Comparison of ENCODE assay signal across 32 cellular contexts in the genomic region with DNA sequence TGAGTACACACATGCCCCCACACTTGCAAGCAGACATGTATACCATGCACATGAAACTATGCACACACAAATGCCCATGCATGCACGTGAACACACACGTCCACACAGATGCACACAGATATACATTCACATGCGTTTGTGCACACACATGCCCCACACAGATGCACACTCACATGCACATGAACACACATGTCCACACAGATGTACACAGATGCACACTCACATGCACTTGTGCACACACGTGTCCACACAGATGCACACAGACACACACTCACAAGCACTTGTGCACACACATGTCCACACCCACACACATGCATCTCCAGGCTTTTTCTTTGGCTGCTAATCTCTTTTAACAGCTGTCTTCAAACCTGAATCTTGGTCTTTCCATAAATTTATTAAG. TPM values are rescaled to one million over a fixed set of nuclear protein-coding genes. Genes with fewer than 3 reads are reported as not detected.
DNase-seq lines count a peak whose midpoint lies in the region; ATAC-seq, FAIRE-seq and TF ChIP-seq lines count a peak whose summit lies in the region.
"Had no signal": no experiment of that assay in that cellular context is flagged by ENCODE, and none has a peak within 500 bp of the region (broad histone marks: within the 10 kb centered on the region; RNA-seq: fewer than 3 reads in every experiment).

No MANE protein-coding gene starts in this region.

- H3K9me3 Mint-ChIP-seq in activated CD4-positive, alpha-beta T cell treated with anti-CD3 and anti-CD28 coated beads, Interleukin-2, amount 10 ng/mL, durations not matched to agents 24 days and 14 days: peaks cover 6% of the 10 kb centered on the region

- H3K27me3 Mint-ChIP-seq in activated CD4-positive, alpha-beta T cell treated with anti-CD3 and anti-CD28 coated beads, Interleukin-2, amount 10 ng/mL, durations not matched to agents 24 days and 14 days: peaks cover 7% of the 10 kb centered on the region

- no peak for TF ChIP-seq CTCF in HepG2 (CRISPR knock-in tag; IDR thresholded peaks at IDR 0.05)
- no peak for TF ChIP-seq CTCF in right lobe of liver (IDR thresholded peaks at IDR 0.05)
- TF ChIP-seq CTCF in bronchial epithelial cell (IDR thresholded peaks at IDR 0.05; ENCODE audit: insufficient read depth, low read length, severe bottlenecking): no peak
- no peak for TF ChIP-seq CTCF in esophagus muscularis mucosa (IDR thresholded peaks at IDR 0.05)

- H3K9ac ChIP-seq in HepG2 (ENCODE audit: insufficient read depth, low read depth, low read length): no peak overlapping the region
- H3K9ac ChIP-seq: BLaER1 had no signal

- BruUV-seq in HepG2 (replicated peaks; lab: Mats Ljungman, UMichigan): no TSS peak

- H3K27me3 ChIP-seq in HepG2 (ENCODE audit: control insufficient read depth in 1 of 2, insufficient read depth in 2 of 2, low read length in 2 of 2): peaks cover 3 to 34% of the 10 kb centered on the region in 2 experiments
- no peaks in the 10 kb centered on the region for H3K27me3 ChIP-seq in right lobe of liver
- no peaks in the 10 kb centered on the region for H3K27me3 ChIP-seq in bronchial epithelial cell (ENCODE audit: control insufficient read depth, insufficient read depth, low read length)
- peaks cover 0 to 23% (median 0%) of the 10 kb centered on the region in 4 donors for H3K27me3 ChIP-seq in esophagus muscularis mucosa
- H3K27me3 ChIP-seq: BE2C, BLaER1 had no signal

- H3K4me1 ChIP-seq in HepG2 (ENCODE audit: insufficient read depth, low read length) (no peaks in the 10 kb centered on the region), right lobe of liver (no peaks in the 10 kb centered on the region), esophagus muscularis mucosa (no peaks in the 10 kb centered on the region)
- H3K4me1 ChIP-seq: BE2C had no signal

- no peaks in the 10 kb centered on the region for H3K36me3 Mint-ChIP-seq in activated CD4-positive, alpha-beta T cell treated with anti-CD3 and anti-CD28 coated beads, Interleukin-2, amount 10 ng/mL, durations not matched to agents 24 days and 14 days (ENCODE audit: low read depth)
- H3K36me3 Mint-ChIP-seq: CD14-positive monocyte; CD4-positive, CD25-positive, alpha-beta regulatory T cell had no signal

- DNase-seq in HepG2 (ENCODE audit: low spot score): no peak
- no peak for DNase-seq in right lobe of liver
- DNase-seq in bronchial epithelial cell (ENCODE audit: low read depth): no peak
- DNase-seq in esophagus muscularis mucosa (ENCODE audit: extremely low spot score): peak; percentile 75
- DNase-seq in urothelium cell line (ENCODE audit: low spot score): no peak
- no peak for DNase-seq in activated CD4-positive, alpha-beta T cell treated with anti-CD3 and anti-CD28 coated beads, Interleukin-2, amount 10 ng/mL, durations not matched to agents 24 days and 14 days
- no peak for DNase-seq in activated CD8-positive, alpha-beta memory T cell treated with anti-CD3 and anti-CD28 coated beads, Interleukin-2, amount 50 U/mL, for 4 hours
- DNase-seq in left lobe of liver (ENCODE audit: low spot score): no peak
- DNase-seq: 8988T; ACHN; BE2C; C1 segment of cervical spinal cord; CD4-positive, alpha-beta memory T cell; CD4-positive, CD25-positive, alpha-beta regulatory T cell; CD8-positive, alpha-beta memory T cell; COR-L47; DMS 273 treated with DMSO at 0.1 percent for 48 hours; DMS153; DMS53; DMS79; DND-41; EL; GDM1 had no signal

- H3K79me2 ChIP-seq in HepG2 (ENCODE audit: insufficient read depth, low read length): no peaks in the 10 kb centered on the region

- no peak overlapping the region for H2AFZ ChIP-seq in HepG2 (ENCODE audit: low read length)

- ATAC-seq in HepG2: no peak
- ATAC-seq in right lobe of liver: no peak
- ATAC-seq in left lobe of liver: no peak
- ATAC-seq: GM12878 had no signal

- H3K9me3 ChIP-seq in HepG2 (ENCODE audit: low read length) (no peaks in the 10 kb centered on the region), right lobe of liver (no peaks in the 10 kb centered on the region), esophagus muscularis mucosa (no peaks in the 10 kb centered on the region)
- H3K9me3 ChIP-seq: BE2C, BLaER1 had no signal

- no peak overlapping the region for H3K27ac Mint-ChIP-seq in activated CD4-positive, alpha-beta T cell treated with anti-CD3 and anti-CD28 coated beads, Interleukin-2, amount 10 ng/mL, durations not matched to agents 24 days and 14 days
- H3K27ac Mint-ChIP-seq: CD14-positive monocyte; CD4-positive, alpha-beta memory T cell; CD4-positive, CD25-positive, alpha-beta regulatory T cell; CD8-positive, alpha-beta memory T cell had no signal

- no peak overlapping the region for H3K4me3 Mint-ChIP-seq in activated CD4-positive, alpha-beta T cell treated with anti-CD3 and anti-CD28 coated beads, Interleukin-2, amount 10 ng/mL, durations not matched to agents 24 days and 14 days
- H3K4me3 Mint-ChIP-seq: CD14-positive monocyte; CD4-positive, alpha-beta memory T cell; CD4-positive, CD25-positive, alpha-beta regulatory T cell; CD8-positive, alpha-beta memory T cell had no signal

- TF ChIP-seq RAD21 in HepG2 (CRISPR knock-in tag; IDR thresholded peaks at IDR 0.05): no peak

- in situ Hi-C loops in HepG2 (cut with HindIII; ENCODE audit: extremely low pct_ligation_motif_present, low pct_unique_long_range_greater_than_20kb): no loop called here

- TF ChIP-seq EP300 in HepG2 (IDR thresholded peaks at IDR 0.05; ENCODE audit: low read depth in 2 of 2, low read length in 2 of 2) (no peak), HepG2 (CRISPR knock-in tag; IDR thresholded peaks at IDR 0.05; ENCODE audit: borderline replicate concordance) (no peak), esophagus muscularis mucosa (IDR thresholded peaks at IDR 0.05) (no peak)

- intact Hi-C loops in HepG2 (cut with micrococcal nuclease; ENCODE audit: unreplicated experiment) (no loop called here), right lobe of liver (cut with DNase I) (no loop called here), esophagus muscularis mucosa (cut with DNase I) (no loop called here)
- intact Hi-C loops in activated CD4-positive, alpha-beta T cell treated with anti-CD3 and anti-CD28 coated beads, Interleukin-2, amount 10 ng/mL, durations not matched to agents 24 days and 14 days (cut with micrococcal nuclease): no loop called here

- no peaks in the 10 kb centered on the region for H3K36me3 ChIP-seq in HepG2 (replicated peaks in 1 of 2; ENCODE audit: control insufficient read depth in 1 of 2, insufficient read depth in 2 of 2, low read length in 2 of 2)
- H3K36me3 ChIP-seq in right lobe of liver: no peaks in the 10 kb centered on the region
- H3K36me3 ChIP-seq in bronchial epithelial cell (ENCODE audit: control insufficient read depth, insufficient read depth, low read length): no peaks in the 10 kb centered on the region
- H3K36me3 ChIP-seq in esophagus muscularis mucosa: no peaks in the 10 kb centered on the region
- H3K36me3 ChIP-seq: BE2C, BLaER1 had no signal

- WGBS in HepG2 (ENCODE audit: low lambda C conversion rate): 11% methylated on average over 4 of the region's 4 CpGs
- 25% methylated on average over 1 of the region's 4 CpGs for WGBS in right lobe of liver (ENCODE audit: insufficient coverage, low coverage, low lambda C conversion rate, missing lambda C conversion rate)
- WGBS in esophagus muscularis mucosa: 90% methylated on average over 4 of the region's 4 CpGs

- H3K27ac ChIP-seq in HepG2 (ENCODE audit: extremely low read length, insufficient read depth, low read length) (no peak overlapping the region), right lobe of liver (no peak overlapping the region), esophagus muscularis mucosa (replicated peaks in 1 of 4) (no peak overlapping the region)
- H3K27ac ChIP-seq: BLaER1 had no signal

- H4K20me1 ChIP-seq in HepG2 (ENCODE audit: insufficient read depth, low read length): peaks cover 2% of the 10 kb centered on the region; the same call in 1 of the 2 replicates
- H4K20me1 ChIP-seq: BLaER1 had no signal

- FAIRE-seq in HepG2 (lab: Jason Lieb, UNC): no peak
- FAIRE-seq in bronchial epithelial cell (lab: Jason Lieb, UNC): peak; percentile 95
- peak; percentile 30 for FAIRE-seq in urothelium cell line (lab: Jason Lieb, UNC)
- FAIRE-seq: A204.1, GM12878, GM12892, GM18507, GM19239 had no signal

- POLR2A ChIA-PET in HepG2 (lab: Yijun Ruan, JAX): no interaction called here

- no peaks in the 10 kb centered on the region for H3K4me1 Mint-ChIP-seq in activated CD4-positive, alpha-beta T cell treated with anti-CD3 and anti-CD28 coated beads, Interleukin-2, amount 10 ng/mL, durations not matched to agents 24 days and 14 days
- H3K4me1 Mint-ChIP-seq: CD14-positive monocyte; CD4-positive, CD25-positive, alpha-beta regulatory T cell had no signal

- no peak overlapping the region for H3K4me2 ChIP-seq in HepG2 (ENCODE audit: low read depth, low read length)
- H3K4me2 ChIP-seq: BLaER1 had no signal

- H3K4me3 ChIP-seq in HepG2 (replicated peaks in 1 of 3; ENCODE audit: insufficient read depth in 1 of 3, low read depth in 2 of 3, low read length in 3 of 3) (no peak overlapping the region), right lobe of liver (no peak overlapping the region), bronchial epithelial cell (ENCODE audit: low read depth, low read length) (no peak overlapping the region), esophagus muscularis mucosa (no peak overlapping the region)
- H3K4me3 ChIP-seq: BLaER1, GM12878 had no signal

- TF ChIP-seq POLR2A in HepG2 (IDR thresholded peaks at IDR 0.05; ENCODE audit: insufficient read depth in 1 of 2, low read depth in 2 of 2, low read length in 2 of 2): no peak
- TF ChIP-seq POLR2A in right lobe of liver (IDR thresholded peaks at IDR 0.05): no peak
- no peak for TF ChIP-seq POLR2A in esophagus muscularis mucosa (IDR thresholded peaks at IDR 0.05; ENCODE audit: low read depth)

- CTCF ChIA-PET in HepG2 (lab: Yijun Ruan, JAX; ENCODE audit: low intra/inter-chr PET ratio, low total read pairs): no interaction called here

RNA-seq across cellular contexts. Expression of a gene that starts 31.1 kb away (rescaled TPM):
- not detected in 2 replicates for total RNA-seq in HepG2 (2016; rRNA removed; fragmentation: Illumina TruSeq; extraction: Trizol)
- not detected in 2 replicates for total RNA-seq in HepG2 (2016; cell fraction: cytosol; rRNA removed; fragmentation: Illumina TruSeq; extraction: Trizol; ENCODE audit: low read depth)
- total RNA-seq in HepG2 (2016; cell fraction: insoluble cytoplasmic fraction; rRNA removed; fragmentation: Illumina TruSeq; extraction: Trizol): not detected in 2 replicates
- total RNA-seq in HepG2 (2016; cell fraction: membrane; rRNA removed; fragmentation: Illumina TruSeq; extraction: Trizol): not detected in 2 replicates
- not detected in 2 replicates for total RNA-seq in HepG2 (2016; cell fraction: nucleus; rRNA removed; fragmentation: Illumina TruSeq; extraction: Trizol)
- not detected in 2 replicates for polyA plus RNA-seq in HepG2 (2011; rRNA removed)
- not detected in 2 replicates for polyA plus RNA-seq in HepG2 (2011; cell fraction: cytosol; rRNA removed)
- polyA plus RNA-seq in HepG2 (2011; cell fraction: nucleus; rRNA removed): not detected in 2 replicates
- not detected in 2 replicates for polyA plus RNA-seq in HepG2 (2012)
- not detected in 2 replicates for polyA plus RNA-seq in HepG2 (2016; cell fraction: cytosol; fragmentation: Illumina TruSeq; extraction: Trizol; ENCODE audit: low read depth)
- not detected in 2 replicates for polyA plus RNA-seq in HepG2 (2016; cell fraction: insoluble cytoplasmic fraction; fragmentation: Illumina TruSeq; extraction: Trizol; ENCODE audit: low read depth)
- not detected in 2 replicates for polyA plus RNA-seq in HepG2 (2016; cell fraction: membrane; fragmentation: Illumina TruSeq; extraction: Trizol; ENCODE audit: low read depth)
- polyA plus RNA-seq in HepG2 (2016; cell fraction: nucleus; fragmentation: Illumina TruSeq; extraction: Trizol; ENCODE audit: insufficient read depth, low read depth): not detected in 2 replicates
- not detected in 2 replicates for polyA minus RNA-seq in HepG2 (2011; rRNA and poly(A)+ RNA removed; ENCODE audit: low replicate concordance)
- polyA minus RNA-seq in HepG2 (2011; cell fraction: cytosol; rRNA and poly(A)+ RNA removed): not detected in 2 replicates
- not detected in 2 replicates for polyA minus RNA-seq in HepG2 (2011; cell fraction: nucleus; rRNA and poly(A)+ RNA removed)
- not detected for total RNA-seq in right lobe of liver
- not detected in 2 replicates for total RNA-seq in bronchial epithelial cell
- total RNA-seq in esophagus muscularis mucosa: 1 to 10 TPM; 3.3 to 7.4 (median 4.5) TPM
- total RNA-seq in activated CD4-positive, alpha-beta T cell treated with anti-CD3 and anti-CD28 coated beads, Interleukin-2, amount 10 ng/mL, durations not matched to agents 24 days and 14 days: 0.14 TPM in 1 of 2 replicates, not detected in the other
- total RNA-seq in left lobe of liver: not detected
- total RNA-seq: Daoy, G401, GM12878 had no signal
- polyA plus RNA-seq: CD14-positive monocyte; CD4-positive, CD25-positive, alpha-beta regulatory T cell; GM12878 had no signal
